In the genomic region with DNA sequence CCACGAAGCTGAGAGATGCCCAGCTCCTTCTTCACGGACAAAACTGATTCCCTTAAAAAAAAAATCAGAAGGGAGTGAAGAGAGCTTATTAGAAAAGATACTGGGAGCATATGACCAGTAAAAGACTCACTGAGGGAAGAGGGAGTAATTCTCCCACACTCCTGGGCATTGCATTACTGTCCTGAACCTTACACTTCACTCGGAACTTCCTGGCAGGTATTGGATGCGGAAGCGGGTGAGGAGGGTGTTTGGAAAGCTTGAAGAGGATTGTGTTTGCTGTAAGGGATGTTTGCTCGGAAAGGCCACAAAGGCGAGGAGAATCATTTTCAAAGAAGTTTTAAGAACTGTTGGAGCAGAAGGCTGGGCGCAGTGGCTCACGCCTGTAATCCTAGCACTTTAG, we compare ENCODE assay signal across 25 cellular contexts. TPM values are rescaled to one million over a fixed set of nuclear protein-coding genes. Genes with fewer than 3 reads are reported as not detected.
DNase-seq lines count a peak whose midpoint lies in the region; ATAC-seq and TF ChIP-seq lines count a peak whose summit lies in the region.
"Had no signal": no experiment of that assay in that cellular context is flagged by ENCODE, and none has a peak within 500 bp of the region (broad histone marks: within the 10 kb centered on the region; RNA-seq: fewer than 3 reads in every experiment).

No MANE protein-coding gene starts in this region.

- H3K27me3 Mint-ChIP-seq in activated T-helper 2 cell treated with anti-CD3 and anti-CD28 coated beads, Interferon-gamma antibody, Interleukin-2, Interleukin-4, amounts not matched to agents 10 μg/mL and 5 μg/mL and 100 μg/mL, durations not matched to agents 14 hours and 24 hours and 36 hours (ENCODE audit: low read depth) = no peaks in the 10 kb centered on the region
- peaks cover 3% of the 10 kb centered on the region for H3K27me3 Mint-ChIP-seq in progenitor cell of endocrine pancreas

- no peaks in the 10 kb centered on the region for H3K36me3 ChIP-seq in left lung
- H3K36me3 ChIP-seq: cardiac muscle cell had no signal

- no peaks in the 10 kb centered on the region for H3K36me3 Mint-ChIP-seq in activated T-helper 2 cell treated with anti-CD3 and anti-CD28 coated beads, Interferon-gamma antibody, Interleukin-2, Interleukin-4, amounts not matched to agents 10 μg/mL and 5 μg/mL and 100 μg/mL, durations not matched to agents 14 hours and 24 hours and 36 hours (ENCODE audit: low read depth)
- H3K36me3 Mint-ChIP-seq in progenitor cell of endocrine pancreas (ENCODE audit: insufficient read depth) = no peaks in the 10 kb centered on the region
- H3K36me3 Mint-ChIP-seq: CD8-positive, alpha-beta T cell had no signal

- H3K9me3 Mint-ChIP-seq in activated T-helper 2 cell treated with anti-CD3 and anti-CD28 coated beads, Interferon-gamma antibody, Interleukin-2, Interleukin-4, amounts not matched to agents 10 μg/mL and 5 μg/mL and 100 μg/mL, durations not matched to agents 14 hours and 24 hours and 36 hours = no peaks in the 10 kb centered on the region
- H3K9me3 Mint-ChIP-seq in progenitor cell of endocrine pancreas (ENCODE audit: low read depth) = no peaks in the 10 kb centered on the region
- H3K9me3 Mint-ChIP-seq: activated B cell treated with CpG ODN at 0.5 μM for 24 hours; CD8-positive, alpha-beta T cell had no signal

- peak overlapping the region; percentile 30 to 35 for H3K27ac ChIP-seq in left lung
- H3K27ac ChIP-seq: cardiac muscle cell, psoas muscle had no signal

- ATAC-seq in left lung (peak; percentile 70), GM21717 (IDR thresholded peaks at IDR 0.05; ENCODE audit: unreplicated experiment) (no peak)
- ATAC-seq: CD8-positive, alpha-beta T cell; GM12878; Panc1; psoas muscle had no signal

- H3K4me3 ChIP-seq in left lung = peak overlapping the region in 1 of 2 donors; percentile 10
- H3K4me3 ChIP-seq: cardiac muscle cell, GM12878, psoas muscle had no signal

- intact Hi-C loops in activated T-helper 2 cell treated with anti-CD3 and anti-CD28 coated beads, Interferon-gamma antibody, Interleukin-2, Interleukin-4, amounts not matched to agents 10 μg/mL and 5 μg/mL and 100 μg/mL, durations not matched to agents 14 hours and 24 hours and 36 hours (cut with micrococcal nuclease) = loop anchor here (5.0 to 10.0 kb wide), 3 partner anchors 96 to 223 kb away; partner anchors contain the start of gene VPS26A
- intact Hi-C loops in left lung (cut with DNase I) = no loop called here

- no peaks in the 10 kb centered on the region for H3K27me3 ChIP-seq in left lung
- H3K27me3 ChIP-seq: cardiac muscle cell had no signal

- H3K4me1 Mint-ChIP-seq in activated T-helper 2 cell treated with anti-CD3 and anti-CD28 coated beads, Interferon-gamma antibody, Interleukin-2, Interleukin-4, amounts not matched to agents 10 μg/mL and 5 μg/mL and 100 μg/mL, durations not matched to agents 14 hours and 24 hours and 36 hours (ENCODE audit: low read depth) = peaks cover 47% of the 10 kb centered on the region
- peaks cover 21% of the 10 kb centered on the region for H3K4me1 Mint-ChIP-seq in progenitor cell of endocrine pancreas (ENCODE audit: low read depth)

- TF ChIP-seq CTCF in left lung (IDR thresholded peaks at IDR 0.05) (no peak), progenitor cell of endocrine pancreas (IDR thresholded peaks at IDR 0.05; ENCODE audit: unreplicated experiment) (no peak)

- H3K4me3 Mint-ChIP-seq in activated T-helper 2 cell treated with anti-CD3 and anti-CD28 coated beads, Interferon-gamma antibody, Interleukin-2, Interleukin-4, amounts not matched to agents 10 μg/mL and 5 μg/mL and 100 μg/mL, durations not matched to agents 14 hours and 24 hours and 36 hours (ENCODE audit: low read depth) = no peak overlapping the region
- peak overlapping the region; percentile 39 for H3K4me3 Mint-ChIP-seq in progenitor cell of endocrine pancreas (ENCODE audit: low read depth)
- H3K4me3 Mint-ChIP-seq: activated B cell treated with CpG ODN at 0.5 μM for 24 hours; CD8-positive, alpha-beta T cell had no signal

- H3K4me1 ChIP-seq in left lung = peaks cover 0 to 31% of the 10 kb centered on the region in 2 donors
- H3K4me1 ChIP-seq: psoas muscle had no signal

- no peaks in the 10 kb centered on the region for H3K9me3 ChIP-seq in left lung
- H3K9me3 ChIP-seq: psoas muscle had no signal

- DNase-seq in HT-29 (ENCODE audit: low spot score) (peak; percentile 52), left lung (no peak), progenitor cell of endocrine pancreas (ENCODE audit: low spot score, unreplicated experiment) (no peak), ecto neural progenitor cell (ENCODE audit: low spot score) (no peak), NCI-H187 treated with DMSO at 0.1 percent for 48 hours (lab: John Stamatoyannopoulos, UW) (no peak)
- no peak for DNase-seq in activated T-helper 2 cell treated with anti-CD3 and anti-CD28 coated beads, Interferon-gamma antibody, Interleukin-2, Interleukin-4, amounts not matched to agents 10 μg/mL and 5 μg/mL and 100 μg/mL, durations not matched to agents 14 hours and 24 hours and 36 hours (ENCODE audit: low spot score)
- DNase-seq in NK-92 treated with Interleukin-12 subunit alpha and Interleukin-12 subunit beta, amount 100 ng/mL, for 24 hours (lab: John Stamatoyannopoulos, UW) = no peak
- DNase-seq: activated B cell treated with CpG ODN at 0.5 μM for 24 hours; activated CD8-positive, alpha-beta memory T cell treated with anti-CD3 and anti-CD28 coated beads for 24 hours; CD8-positive, alpha-beta T cell; dermis blood vessel endothelial cell; DMS79; erythroblast; foreskin melanocyte; Karpas-422; NCI-H1930; NCI-H345; psoas muscle; stimulated activated CD4-positive, alpha-beta T cell treated with anti-CD3 and anti-CD28 coated beads, Interleukin-4, amount 100 ng/mL, for 4 hours; T-helper 9 cell had no signal

- peak overlapping the region; percentile 75 for H3K27ac Mint-ChIP-seq in activated T-helper 2 cell treated with anti-CD3 and anti-CD28 coated beads, Interferon-gamma antibody, Interleukin-2, Interleukin-4, amounts not matched to agents 10 μg/mL and 5 μg/mL and 100 μg/mL, durations not matched to agents 14 hours and 24 hours and 36 hours
- H3K27ac Mint-ChIP-seq in progenitor cell of endocrine pancreas = peak overlapping the region; percentile 83
- H3K27ac Mint-ChIP-seq: activated B cell treated with CpG ODN at 0.5 μM for 24 hours; CD8-positive, alpha-beta T cell had no signal

RNA-seq across cellular contexts. Expression of gene HKDC1, which starts 0.4 kb away (rescaled TPM):
- 27.5 and 29.7 TPM in 2 replicates for total RNA-seq in HT-29 (2014; rRNA removed; shearing (Covaris generic))
- total RNA-seq in activated T-helper 2 cell treated with anti-CD3 and anti-CD28 coated beads, Interferon-gamma antibody, Interleukin-2, Interleukin-4, amounts not matched to agents 10 μg/mL and 5 μg/mL and 100 μg/mL, durations not matched to agents 14 hours and 24 hours and 36 hours = 0.09 and 0.11 TPM in 2 replicates
- total RNA-seq in left lung = 1 to 10 TPM; 4.5 to 9.7 TPM
- total RNA-seq in progenitor cell of endocrine pancreas = 4.1 and 6.2 TPM in 2 replicates
- total RNA-seq: activated B cell treated with CpG ODN at 0.5 μM for 24 hours, cardiac muscle cell, psoas muscle, urinary bladder had no signal

RNA-seq across cellular contexts. Expression of gene SUPV3L1, which starts 40.5 kb away (rescaled TPM):
- total RNA-seq in HT-29 (2014; rRNA removed; shearing (Covaris generic)) = 24.6 and 27.0 TPM in 2 replicates
- total RNA-seq in activated T-helper 2 cell treated with anti-CD3 and anti-CD28 coated beads, Interferon-gamma antibody, Interleukin-2, Interleukin-4, amounts not matched to agents 10 μg/mL and 5 μg/mL and 100 μg/mL, durations not matched to agents 14 hours and 24 hours and 36 hours = 52.8 and 53.1 TPM in 2 replicates
- total RNA-seq in left lung = 10 to 100 TPM; 15.8 to 22.3 TPM
- 35.9 and 36.6 TPM in 2 replicates for total RNA-seq in progenitor cell of endocrine pancreas

RNA-seq across cellular contexts. Expression of gene HK1, which starts 57.8 kb away (rescaled TPM):
- total RNA-seq in HT-29 (2014; rRNA removed; shearing (Covaris generic)) = 60.8 and 61.8 TPM in 2 replicates
- total RNA-seq in activated T-helper 2 cell treated with anti-CD3 and anti-CD28 coated beads, Interferon-gamma antibody, Interleukin-2, Interleukin-4, amounts not matched to agents 10 μg/mL and 5 μg/mL and 100 μg/mL, durations not matched to agents 14 hours and 24 hours and 36 hours = 197 TPM in 2 replicates
- total RNA-seq in left lung = 100 to 1,000 TPM in 1 of 2 donors, 10 to 100 TPM in 1; 88.8 to 126 TPM
- total RNA-seq in progenitor cell of endocrine pancreas = 32.5 and 35.6 TPM in 2 replicates
